In the genomic region with DNA sequence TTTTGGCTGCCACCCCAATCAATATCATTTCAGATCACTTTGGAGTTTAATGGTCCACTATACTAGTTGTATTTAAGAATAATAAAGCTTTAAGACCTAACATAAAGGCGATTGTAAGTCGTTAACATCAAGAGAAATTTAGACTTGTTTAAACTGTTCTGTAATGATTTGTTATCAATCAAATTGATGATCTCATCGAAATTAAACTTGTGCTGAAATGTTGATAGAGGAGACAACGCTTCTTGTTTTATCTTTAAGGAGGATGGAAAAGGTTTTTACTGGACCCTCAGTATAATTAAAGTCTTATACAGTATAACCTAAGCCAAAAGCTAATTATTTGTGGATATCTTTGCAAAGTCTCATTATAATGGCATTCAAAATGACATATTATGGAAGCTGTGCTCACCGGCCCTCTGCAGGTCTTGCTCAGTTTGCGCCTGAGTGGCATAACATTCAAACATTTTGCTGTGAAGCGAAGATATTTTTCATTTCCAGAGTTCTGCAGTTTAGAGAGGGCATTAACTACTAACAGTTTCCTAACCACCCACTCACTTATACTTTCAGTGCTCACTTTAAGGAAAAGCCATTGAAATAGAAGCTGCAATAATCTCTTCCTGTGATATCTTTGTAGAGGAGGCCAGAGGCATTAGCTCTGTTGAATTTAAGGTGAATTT, we compare ENCODE assay signal across 8 cellular contexts. TPM values are rescaled to one million over a fixed set of nuclear protein-coding genes. Genes with fewer than 3 reads are reported as not detected.
DNase-seq lines count a peak whose midpoint lies in the region; ATAC-seq and TF ChIP-seq lines count a peak whose summit lies in the region.

No MANE protein-coding gene starts in this region.

- no peak for DNase-seq in GM06990 (ENCODE audit: extremely low read depth, insufficient read length)
- peak; percentile 64 for DNase-seq in RKO (ENCODE audit: low spot score)
- no peak for DNase-seq in neural progenitor cell (ENCODE audit: low spot score)
- DNase-seq in NCI-H226 = no peak
- DNase-seq in GF-D8 (lab: John Stamatoyannopoulos, UW) = no peak

- H3K4me2 ChIP-seq in neural progenitor cell = peak overlapping the region; percentile 83

- intact Hi-C loops in dendritic cell treated with granulocyte-macrophage colony-stimulating factor and Interleukin-4, amounts not matched to agents 40 ng/mL and 50 ng/mL, for 4 days (cut with micrococcal nuclease) = loop anchor here (1.0 to 5.0 kb wide), 3 partner anchors 42 to 95 kb away; no protein-coding TSS in a partner anchor

- peaks cover 21% of the 10 kb centered on the region for H3K36me3 Mint-ChIP-seq in dendritic cell treated with granulocyte-macrophage colony-stimulating factor and Interleukin-4, amounts not matched to agents 40 ng/mL and 50 ng/mL, for 4 days (ENCODE audit: low read depth)
- no peaks in the 10 kb centered on the region for H3K36me3 Mint-ChIP-seq in neural progenitor cell

- H3K9me3 Mint-ChIP-seq in dendritic cell treated with granulocyte-macrophage colony-stimulating factor and Interleukin-4, amounts not matched to agents 40 ng/mL and 50 ng/mL, for 4 days = no peaks in the 10 kb centered on the region
- H3K9me3 Mint-ChIP-seq in neural progenitor cell = no peaks in the 10 kb centered on the region

- no peak overlapping the region for H3K9ac ChIP-seq in neural progenitor cell

- no peaks in the 10 kb centered on the region for H3K27me3 Mint-ChIP-seq in dendritic cell treated with granulocyte-macrophage colony-stimulating factor and Interleukin-4, amounts not matched to agents 40 ng/mL and 50 ng/mL, for 4 days
- no peaks in the 10 kb centered on the region for H3K27me3 Mint-ChIP-seq in neural progenitor cell (ENCODE audit: insufficient read depth, low read depth)

- peak overlapping the region; percentile 83 for H3K27ac ChIP-seq in ACC112 (ENCODE audit: low read depth, low read length)
- no peak overlapping the region for H3K27ac ChIP-seq in neural progenitor cell

- H3K27ac Mint-ChIP-seq in dendritic cell treated with granulocyte-macrophage colony-stimulating factor and Interleukin-4, amounts not matched to agents 40 ng/mL and 50 ng/mL, for 4 days = peak overlapping the region; percentile 95
- H3K27ac Mint-ChIP-seq in neural progenitor cell = no peak overlapping the region

- no peak for ATAC-seq in HG02798 (IDR thresholded peaks at IDR 0.05; ENCODE audit: poor library complexity, unreplicated experiment)

- peaks cover 27% of the 10 kb centered on the region for H3K4me1 ChIP-seq in ACC112 (ENCODE audit: control insufficient read depth, insufficient read depth, low read length, unreplicated experiment)
- H3K4me1 ChIP-seq in neural progenitor cell = peaks cover 33% of the 10 kb centered on the region

- H4K20me1 ChIP-seq in neural progenitor cell (ENCODE audit: low read depth) = peaks cover 28% of the 10 kb centered on the region

- H3K9me3 ChIP-seq in neural progenitor cell (ENCODE audit: low read depth) = no peaks in the 10 kb centered on the region

- TF ChIP-seq CTCF in GM06990 (IDR thresholded peaks at IDR 0.05; ENCODE audit: insufficient read depth, low read length, poor library complexity, severe bottlenecking) = peak; percentile 28
- peak; percentile 45 for TF ChIP-seq CTCF in neural progenitor cell (IDR thresholded peaks at IDR 0.05)

- H2AFZ ChIP-seq in ACC112 (ENCODE audit: low read length, unreplicated experiment) = no peak overlapping the region
- H2AFZ ChIP-seq in neural progenitor cell (replicated peaks) = no peak overlapping the region

- H3K79me2 ChIP-seq in ACC112 (ENCODE audit: control insufficient read depth, insufficient read depth, low read length, unreplicated experiment) (peaks cover 44% of the 10 kb centered on the region), neural progenitor cell (ENCODE audit: low read depth) (peaks cover 30% of the 10 kb centered on the region)

- H3K27me3 ChIP-seq in ACC112 (ENCODE audit: insufficient read depth, low read length) = no peaks in the 10 kb centered on the region
- no peaks in the 10 kb centered on the region for H3K27me3 ChIP-seq in GM06990 (replicated peaks; ENCODE audit: control insufficient read depth, insufficient read depth, low read length)
- H3K27me3 ChIP-seq in neural progenitor cell = no peaks in the 10 kb centered on the region

- H3K36me3 ChIP-seq in ACC112 (ENCODE audit: insufficient read depth, low read length) (no peaks in the 10 kb centered on the region), GM06990 (ENCODE audit: control insufficient read depth, insufficient read depth, low read length) (no peaks in the 10 kb centered on the region), neural progenitor cell (no peaks in the 10 kb centered on the region)

- H3K4me1 Mint-ChIP-seq in dendritic cell treated with granulocyte-macrophage colony-stimulating factor and Interleukin-4, amounts not matched to agents 40 ng/mL and 50 ng/mL, for 4 days (ENCODE audit: low read depth) = peaks cover 58% of the 10 kb centered on the region
- peaks cover 39% of the 10 kb centered on the region for H3K4me1 Mint-ChIP-seq in neural progenitor cell

- no peak overlapping the region for H3K4me3 Mint-ChIP-seq in dendritic cell treated with granulocyte-macrophage colony-stimulating factor and Interleukin-4, amounts not matched to agents 40 ng/mL and 50 ng/mL, for 4 days
- H3K4me3 Mint-ChIP-seq in neural progenitor cell = peak overlapping the region; percentile 91

- peak overlapping the region; percentile 95 for H3K4me3 ChIP-seq in ACC112 (ENCODE audit: low read depth, low read length)
- peak overlapping the region; percentile 78 for H3K4me3 ChIP-seq in GM06990 (replicated peaks; ENCODE audit: low read depth, low read length)
- peak overlapping the region; percentile 64 for H3K4me3 ChIP-seq in neural progenitor cell

- H3F3A ChIP-seq in neural progenitor cell (ENCODE audit: low read depth) = peaks cover 46% of the 10 kb centered on the region

RNA-seq across cellular contexts. Expression of gene SERTAD2, which starts 1.4 kb away (rescaled TPM):
- total RNA-seq in neural progenitor cell (ENCODE audit: low replicate concordance) = 12.2 and 19.1 TPM in 2 replicates
